In the genomic region with DNA sequence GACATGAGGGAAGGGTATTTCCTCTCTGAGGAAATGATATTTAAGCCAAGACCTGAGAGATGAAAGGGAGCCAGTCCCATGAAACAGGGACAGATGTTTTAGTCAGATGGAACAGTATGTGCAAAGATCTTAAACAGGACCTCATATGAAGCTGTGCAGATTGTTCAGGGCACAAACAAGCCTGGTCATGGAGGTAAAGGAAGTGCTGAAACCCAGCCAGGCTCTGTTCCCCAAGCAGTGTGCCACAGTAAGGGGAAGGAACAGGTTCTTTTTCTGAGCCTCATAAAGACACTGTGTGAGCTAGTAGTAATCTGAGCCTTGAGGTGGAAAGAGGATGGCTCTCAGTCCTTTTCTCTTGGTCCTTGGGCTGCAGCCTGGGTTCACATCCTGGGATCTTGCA, we compare ENCODE assay signal across 29 cellular contexts.
A peak's percentile ranks its signal among the peaks of the same experiment; 100 is the strongest.
DNase-seq lines count a peak whose midpoint lies in the region; ATAC-seq, FAIRE-seq and TF ChIP-seq lines count a peak whose summit lies in the region.
"Had no signal": no experiment of that assay in that cellular context is flagged by ENCODE, and none has a peak within 500 bp of the region (broad histone marks: within the 10 kb centered on the region; RNA-seq: fewer than 3 reads in every experiment).

No MANE protein-coding gene starts in this region.

- H3K27ac ChIP-seq in suprapubic skin: no peak overlapping the region
- H3K27ac ChIP-seq: breast epithelium, Peyer's patch, WERI-Rb-1 had no signal

- H3K4me3 ChIP-seq in fibroblast of the aortic adventitia (ENCODE audit: low read depth, low read length): no peak overlapping the region
- no peak overlapping the region for H3K4me3 ChIP-seq in suprapubic skin
- H3K4me3 ChIP-seq: breast epithelium, Peyer's patch had no signal

- no peak for ATAC-seq in GM19395 (IDR thresholded peaks at IDR 0.05; ENCODE audit: unreplicated experiment)
- ATAC-seq: stimulated activated naive B cell treated with anti-CD40 and anti-IgM and Interleukin-4, amounts not matched to agents 10 μg/mL and 1 μg/mL and 100 μg/mL, for 72 hours had no signal

- no peaks in the 10 kb centered on the region for H3K36me3 ChIP-seq in suprapubic skin
- H3K36me3 ChIP-seq: breast epithelium, Peyer's patch, WERI-Rb-1 had no signal

- H3K9me3 ChIP-seq in suprapubic skin: no peaks in the 10 kb centered on the region
- H3K9me3 ChIP-seq: breast epithelium, Peyer's patch had no signal

- DNase-seq in AML-193 (lab: John Stamatoyannopoulos, UW) (peak; percentile 33 to 38), HCEC 1CT (peak; percentile 17), NOMO-1 (lab: John Stamatoyannopoulos, UW; ENCODE audit: unreplicated experiment in 2 of 2) (peak; percentile 32 to 59), fibroblast of the aortic adventitia (ENCODE audit: low read depth) (peak; percentile 10), RCC 7860 (ENCODE audit: low spot score) (no peak), suprapubic skin (ENCODE audit: low spot score in 2 of 2) (no peak), activated T-cell treated with anti-CD3 and anti-CD28 coated beads for 4 hours (no peak)
- DNase-seq: activated CD4-positive, alpha-beta T cell treated with anti-CD3 and anti-CD28 coated beads for 48 hours; activated CD8-positive, alpha-beta memory T cell treated with anti-CD3 and anti-CD28 coated beads for 24 hours; activated effector memory CD4-positive, alpha-beta T cell treated with anti-CD3 and anti-CD28 coated beads, Interleukin-2, amount 50 U/mL, for 16 hours; activated naive CD8-positive, alpha-beta T cell treated with anti-CD3 and anti-CD28 coated beads for 36 hours; anterior cingulate cortex; CD4-positive, alpha-beta memory T cell; EL; H9; mammary epithelial cell; NCI-H1105 treated with DMSO at 0.1 percent for 48 hours; NCI-H187 treated with DMSO at 0.1 percent for 48 hours; NCI-H526; NK-92 treated with Interleukin-12 subunit alpha and Interleukin-12 subunit beta, amount 100 ng/mL, for 24 hours; Peyer's patch; SHP77 treated with DMSO at 0.1 percent for 48 hours; stimulated activated naive B cell treated with anti-CD40 and anti-IgM and Interleukin-4, amounts not matched to agents 10 μg/mL and 1 μg/mL and 100 μg/mL, for 72 hours; T1000; WERI-Rb-1 had no signal

- TF ChIP-seq POLR2A in suprapubic skin (IDR thresholded peaks at IDR 0.05): no peak

- no peak for TF ChIP-seq EP300 in suprapubic skin (IDR thresholded peaks at IDR 0.05)

- no peak for FAIRE-seq in RCC 7860 (lab: Jason Lieb, UNC)
- FAIRE-seq: A204.1, GM12891 had no signal

- H3K4me1 ChIP-seq in suprapubic skin: no peaks in the 10 kb centered on the region
- H3K4me1 ChIP-seq: breast epithelium, Peyer's patch had no signal

- TF ChIP-seq CTCF in fibroblast of the aortic adventitia (IDR thresholded peaks at IDR 0.05; ENCODE audit: insufficient read depth, low read length): no peak
- no peak for TF ChIP-seq CTCF in suprapubic skin (IDR thresholded peaks at IDR 0.05)

- H3K27me3 ChIP-seq in suprapubic skin: no peaks in the 10 kb centered on the region
- H3K27me3 ChIP-seq: breast epithelium, Peyer's patch had no signal

Comparison
In these comparisons a context has a peak if more than half of its experiments do, and no peak if none do; other contexts are left out.
1. DNase-seq: peak in AML-193 (2 of 2), HCEC 1CT (single experiment), NOMO-1 (2 of 2) and fibroblast of the aortic adventitia (single experiment); none in RCC 7860 (single experiment), suprapubic skin (0 of 2) and activated T-cell treated with anti-CD3 and anti-CD28 coated beads for 4 hours (single experiment).